In the genomic region with DNA sequence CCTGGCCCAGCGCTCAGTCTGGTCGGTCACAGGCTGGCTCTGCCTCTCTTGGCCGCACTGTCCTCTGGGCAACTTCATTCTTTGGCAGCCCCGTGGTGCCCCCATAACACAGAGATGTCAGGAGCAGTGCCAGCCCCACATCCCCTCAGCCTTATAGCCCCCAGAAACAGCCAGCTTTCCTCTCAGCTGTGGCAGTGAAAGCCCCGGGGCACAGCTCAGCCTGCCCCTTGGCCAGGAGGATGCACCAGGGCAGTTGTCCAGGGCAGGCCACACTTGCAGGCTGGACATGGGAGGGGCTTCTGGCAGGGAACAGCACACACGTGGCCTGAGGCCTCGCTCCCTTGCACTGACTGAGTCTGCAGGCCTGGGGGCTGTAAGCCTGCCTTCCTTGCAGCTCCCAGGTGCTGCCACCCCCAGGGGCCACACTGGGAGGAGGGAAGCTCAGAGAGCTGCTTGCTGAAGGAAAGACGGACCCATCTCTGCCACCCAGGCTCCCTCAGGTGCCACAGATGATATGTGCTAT, we compare ENCODE assay signal across 1 cellular context.
TF ChIP-seq lines count a peak whose summit lies in the region.

No MANE protein-coding gene starts in this region.

TF ChIP-seq in K562, 482 proteins besides CTCF, POLR2A, EP300 and RAD21:
- TF ChIP-seq POLR2G (IDR thresholded peaks at IDR 0.05; ENCODE audit: low read depth, low read length) = 0 out of 2 replicates have a peak, but pooled peaks have one; percentile 14
- no peak for TF ChIP-seq ATF7 (IDR thresholded peaks at IDR 0.05)
- TF ChIP-seq CREBBP (IDR thresholded peaks at IDR 0.05; ENCODE audit: low read depth, low read length) = no peak
- TF ChIP-seq CBX3 (IDR thresholded peaks at IDR 0.05; ENCODE audit: borderline replicate concordance in 1 of 2, low read length in 2 of 2) = no peak
- no peak for TF ChIP-seq L3MBTL2 (IDR thresholded peaks at IDR 0.05)
- TF ChIP-seq HEY1 (CRISPR knock-in tag; IDR thresholded peaks at IDR 0.05; ENCODE audit: borderline replicate concordance) = no peak
- TF ChIP-seq ZNF324 (CRISPR knock-in tag; IDR thresholded peaks at IDR 0.05) = no peak
- no peak for TF ChIP-seq FOXP1 (CRISPR knock-in tag; IDR thresholded peaks at IDR 0.05)
